ENCODE assay signal across 18 cellular contexts in the genomic region with DNA sequence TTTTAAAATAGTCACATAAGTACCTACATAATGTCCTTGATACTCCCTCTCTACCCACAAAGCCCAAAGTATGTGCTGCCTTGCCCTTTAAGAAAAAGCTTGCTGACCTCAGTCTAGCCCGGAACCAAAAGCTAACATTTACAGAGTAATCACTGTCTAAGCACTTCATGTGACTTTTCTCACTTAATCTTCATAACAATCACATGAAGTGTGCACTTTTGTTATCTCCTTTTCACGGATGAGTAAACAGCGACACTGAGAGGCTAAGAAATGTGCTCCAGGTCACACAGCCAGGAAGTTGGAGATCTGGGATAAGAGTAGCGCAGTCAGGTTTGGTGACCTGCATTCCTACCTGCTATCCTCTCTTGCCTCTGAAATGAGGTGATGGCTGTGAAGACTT.
DNase-seq lines count a peak whose midpoint lies in the region; ATAC-seq and TF ChIP-seq lines count a peak whose summit lies in the region.
"Had no signal": no experiment of that assay in that cellular context is flagged by ENCODE, and none has a peak within 500 bp of the region (broad histone marks: within the 10 kb centered on the region; RNA-seq: fewer than 3 reads in every experiment).

No MANE protein-coding gene starts in this region.

- H4K91ac ChIP-seq in neuronal stem cell (ENCODE audit: low read depth, low read length, poor library complexity) = no peak overlapping the region

- no peak overlapping the region for H3K9ac ChIP-seq in neuronal stem cell (ENCODE audit: low read depth, low read length, poor library complexity)

- H3K23ac ChIP-seq in neuronal stem cell (ENCODE audit: low read depth, low read length, poor library complexity) = no peak overlapping the region

- no CpG with 5 or more reads among the region's 4 CpGs for WGBS in neuronal stem cell (ENCODE audit: extremely low coverage in 2 of 2, insufficient read length in 2 of 2, insufficient replicate concordance in 1 of 2), 2 donors

- ATAC-seq in GM19452 (IDR thresholded peaks at IDR 0.05; ENCODE audit: unreplicated experiment) = no peak
- ATAC-seq in SK-N-SH treated with all-trans-retinoic acid at 6 μM for 48 hours = no peak
- ATAC-seq in stimulated activated naive CD8-positive, alpha-beta T cell treated with anti-CD3 and anti-CD28 coated beads, Interleukin-15, Interleukin-2, amounts not matched to agents 100 U/mL and 50 U/mL, for 24 hours = no peak
- ATAC-seq: activated CD8-positive, alpha-beta memory T cell treated with anti-CD3 and anti-CD28 coated beads, Interleukin-2, amount 10 ng/mL, durations not matched to agents 7 days and 5 days; HCT116; Panc1 had no signal

- H3K9me3 ChIP-seq in HAP-1 (no peaks in the 10 kb centered on the region), neuronal stem cell (replicated peaks in 1 of 2; ENCODE audit: control insufficient read depth in 2 of 2, insufficient read depth in 1 of 2, low read depth in 1 of 2, low read length in 2 of 2) (no peaks in the 10 kb centered on the region)
- H3K9me3 ChIP-seq: BE2C, tibial artery had no signal

- no peak overlapping the region for H3K4ac ChIP-seq in neuronal stem cell (ENCODE audit: low read length)

- H3K79me1 ChIP-seq in neuronal stem cell (ENCODE audit: low read depth, low read length) = no peaks in the 10 kb centered on the region

- H3K36me3 ChIP-seq in HAP-1 (replicated peaks) = no peaks in the 10 kb centered on the region
- H3K36me3 ChIP-seq in neuronal stem cell (replicated peaks in 1 of 2; ENCODE audit: control insufficient read depth in 2 of 2, insufficient read depth in 2 of 2, low read length in 2 of 2) = no peaks in the 10 kb centered on the region
- H3K36me3 ChIP-seq: brain microvascular endothelial cell had no signal

- no peak overlapping the region for H2AK5ac ChIP-seq in neuronal stem cell (ENCODE audit: low read depth, low read length)

- in situ Hi-C loops in HAP-1 (cut with MboI; ENCODE audit: low sequenced_read_pairs) = no loop called here

- H2BK120ac ChIP-seq in neuronal stem cell (ENCODE audit: low read depth, low read length) = no peak overlapping the region

- H3K4me3 ChIP-seq in HAP-1 (no peak overlapping the region), fibroblast of pulmonary artery (replicated peaks; ENCODE audit: low read depth, low read length) (no peak overlapping the region), neuronal stem cell (ENCODE audit: low read length in 2 of 2) (no peak overlapping the region)
- H3K4me3 ChIP-seq: tibial artery had no signal

- H2BK15ac ChIP-seq in neuronal stem cell (ENCODE audit: low read length) = no peak overlapping the region

- H3K4me1 ChIP-seq in HAP-1 = peaks cover 7% of the 10 kb centered on the region; the same call in 1 of the 2 replicates
- peaks cover 2 to 11% of the 10 kb centered on the region in 2 donors for H3K4me1 ChIP-seq in neuronal stem cell (ENCODE audit: control insufficient read depth in 2 of 2, insufficient read depth in 1 of 2, low read depth in 1 of 2, low read length in 2 of 2)
- H3K4me1 ChIP-seq: BE2C, tibial artery had no signal

- no peak overlapping the region for H3K18ac ChIP-seq in neuronal stem cell (ENCODE audit: low read length)

- peak overlapping the region; percentile 50 for H2AFZ ChIP-seq in neuronal stem cell (ENCODE audit: low read length)

- H2BK12ac ChIP-seq in neuronal stem cell (ENCODE audit: low read length) = no peak overlapping the region

- H2BK5ac ChIP-seq in neuronal stem cell (ENCODE audit: low read length) = no peak overlapping the region

- no peak for TF ChIP-seq CTCF in fibroblast of pulmonary artery (IDR thresholded peaks at IDR 0.05; ENCODE audit: low read length, missing control alignments)

- no peak overlapping the region for H3K27ac ChIP-seq in neuronal stem cell (replicated peaks; ENCODE audit: low read length)
- H3K27ac ChIP-seq: brain microvascular endothelial cell, tibial artery had no signal

- H3K14ac ChIP-seq in neuronal stem cell (ENCODE audit: low read length) = no peak overlapping the region

- DNase-seq in HAP-1 (ENCODE audit: low spot score in 2 of 2) = peak; percentile 18 to 67
- DNase-seq in NCI-H510A treated with DMSO at 0.1 percent for 48 hours (lab: John Stamatoyannopoulos, UW) = peak; percentile 58
- peak; percentile 9 for DNase-seq in fibroblast of pulmonary artery (ENCODE audit: low read depth)
- DNase-seq in neuronal stem cell (ENCODE audit: low spot score) = no peak
- DNase-seq in stimulated activated naive CD8-positive, alpha-beta T cell treated with anti-CD3 and anti-CD28 coated beads, Interleukin-15, Interleukin-2, amounts not matched to agents 100 U/mL and 50 U/mL, for 24 hours = no peak
- no peak for DNase-seq in stimulated activated naive CD4-positive, alpha-beta T cell treated with Interleukin-2 at 50 U/mL for 16 hours (lab: John Stamatoyannopoulos, UW)
- DNase-seq: activated CD8-positive, alpha-beta memory T cell treated with anti-CD3 and anti-CD28 coated beads, Interleukin-2, amount 10 ng/mL, durations not matched to agents 7 days and 5 days; BE2C; brain microvascular endothelial cell; effector CD4-positive, alpha-beta T cell; EL; MM.1S; posterior cingulate gyrus; tibial artery had no signal

- no peak overlapping the region for H4K8ac ChIP-seq in neuronal stem cell (ENCODE audit: low read depth, low read length)

- no peak overlapping the region for H3K4me2 ChIP-seq in neuronal stem cell (ENCODE audit: insufficient read depth, low read length, poor library complexity, severe bottlenecking)

- H3K27me3 ChIP-seq in HAP-1 (ENCODE audit: low read depth) (no peaks in the 10 kb centered on the region), neuronal stem cell (ENCODE audit: control insufficient read depth in 3 of 3, insufficient read depth in 3 of 3, low read depth in 1 of 3, low read length in 3 of 3) (no peaks in the 10 kb centered on the region)
- H3K27me3 ChIP-seq: BE2C, brain microvascular endothelial cell, tibial artery had no signal

TF ChIP-seq in SK-N-SH treated with all-trans-retinoic acid at 6 μM for 48 hours, 23 proteins besides CTCF, POLR2A, EP300 and RAD21 (continues in another document):
- TF ChIP-seq, protein P1, sequence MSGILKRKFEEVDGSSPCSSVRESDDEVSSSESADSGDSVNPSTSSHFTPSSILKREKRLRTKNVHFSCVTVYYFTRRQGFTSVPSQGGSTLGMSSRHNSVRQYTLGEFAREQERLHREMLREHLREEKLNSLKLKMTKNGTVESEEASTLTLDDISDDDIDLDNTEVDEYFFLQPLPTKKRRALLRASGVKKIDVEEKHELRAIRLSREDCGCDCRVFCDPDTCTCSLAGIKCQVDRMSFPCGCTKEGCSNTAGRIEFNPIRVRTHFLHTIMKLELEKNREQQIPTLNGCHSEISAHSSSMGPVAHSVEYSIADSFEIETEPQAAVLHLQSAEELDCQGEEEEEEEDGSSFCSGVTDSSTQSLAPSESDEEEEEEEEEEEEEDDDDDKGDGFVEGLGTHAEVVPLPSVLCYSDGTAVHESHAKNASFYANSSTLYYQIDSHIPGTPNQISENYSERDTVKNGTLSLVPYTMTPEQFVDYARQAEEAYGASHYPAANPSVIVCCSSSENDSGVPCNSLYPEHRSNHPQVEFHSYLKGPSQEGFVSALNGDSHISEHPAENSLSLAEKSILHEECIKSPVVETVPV (CRISPR knock-in tag; IDR thresholded peaks at IDR 0.05) = no peak
- no peak for TF ChIP-seq ESRRG (CRISPR knock-in tag; IDR thresholded peaks at IDR 0.05)
- no peak for TF ChIP-seq ZNF565 (CRISPR knock-in tag; conservative IDR thresholded peaks at IDR 0.05; ENCODE audit: low read depth)
- no peak for TF ChIP-seq ZFP30 (CRISPR knock-in tag; IDR thresholded peaks at IDR 0.05)
- TF ChIP-seq, protein P2, sequence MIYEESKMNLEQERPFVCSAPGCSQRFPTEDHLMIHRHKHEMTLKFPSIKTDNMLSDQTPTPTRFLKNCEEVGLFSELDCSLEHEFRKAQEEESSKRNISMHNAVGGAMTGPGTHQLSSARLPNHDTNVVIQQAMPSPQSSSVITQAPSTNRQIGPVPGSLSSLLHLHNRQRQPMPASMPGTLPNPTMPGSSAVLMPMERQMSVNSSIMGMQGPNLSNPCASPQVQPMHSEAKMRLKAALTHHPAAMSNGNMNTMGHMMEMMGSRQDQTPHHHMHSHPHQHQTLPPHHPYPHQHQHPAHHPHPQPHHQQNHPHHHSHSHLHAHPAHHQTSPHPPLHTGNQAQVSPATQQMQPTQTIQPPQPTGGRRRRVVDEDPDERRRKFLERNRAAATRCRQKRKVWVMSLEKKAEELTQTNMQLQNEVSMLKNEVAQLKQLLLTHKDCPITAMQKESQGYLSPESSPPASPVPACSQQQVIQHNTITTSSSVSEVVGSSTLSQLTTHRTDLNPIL (CRISPR knock-in tag; IDR thresholded peaks at IDR 0.05; ENCODE audit: low read depth) = no peak
- no peak for TF ChIP-seq ZFP3 (CRISPR knock-in tag; IDR thresholded peaks at IDR 0.05)
- TF ChIP-seq, protein P3, sequence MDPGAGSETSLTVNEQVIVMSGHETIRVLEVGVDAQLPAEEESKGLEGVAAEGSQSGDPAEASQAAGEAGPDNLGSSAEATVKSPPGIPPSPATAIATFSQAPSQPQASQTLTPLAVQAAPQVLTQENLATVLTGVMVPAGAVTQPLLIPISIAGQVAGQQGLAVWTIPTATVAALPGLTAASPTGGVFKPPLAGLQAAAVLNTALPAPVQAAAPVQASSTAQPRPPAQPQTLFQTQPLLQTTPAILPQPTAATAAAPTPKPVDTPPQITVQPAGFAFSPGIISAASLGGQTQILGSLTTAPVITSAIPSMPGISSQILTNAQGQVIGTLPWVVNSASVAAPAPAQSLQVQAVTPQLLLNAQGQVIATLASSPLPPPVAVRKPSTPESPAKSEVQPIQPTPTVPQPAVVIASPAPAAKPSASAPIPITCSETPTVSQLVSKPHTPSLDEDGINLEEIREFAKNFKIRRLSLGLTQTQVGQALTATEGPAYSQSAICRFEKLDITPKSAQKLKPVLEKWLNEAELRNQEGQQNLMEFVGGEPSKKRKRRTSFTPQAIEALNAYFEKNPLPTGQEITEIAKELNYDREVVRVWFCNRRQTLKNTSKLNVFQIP (CRISPR knock-in tag; IDR thresholded peaks at IDR 0.05; ENCODE audit: borderline replicate concordance, low read depth) = no peak

Comparison
In these comparisons a context has a peak if more than half of its experiments do, and no peak if none do; other contexts are left out.
1. DNase-seq: peak in HAP-1 (2 of 2), NCI-H510A treated with DMSO at 0.1 percent for 48 hours (single experiment) and fibroblast of pulmonary artery (single experiment); none in neuronal stem cell (single experiment), stimulated activated naive CD8-positive, alpha-beta T cell treated with anti-CD3 and anti-CD28 coated beads, Interleukin-15, Interleukin-2, amounts not matched to agents 100 U/mL and 50 U/mL, for 24 hours (single experiment) and stimulated activated naive CD4-positive, alpha-beta T cell treated with Interleukin-2 at 50 U/mL for 16 hours (single experiment).